8 cellular contexts compared by ENCODE assay signal in the genomic region with DNA sequence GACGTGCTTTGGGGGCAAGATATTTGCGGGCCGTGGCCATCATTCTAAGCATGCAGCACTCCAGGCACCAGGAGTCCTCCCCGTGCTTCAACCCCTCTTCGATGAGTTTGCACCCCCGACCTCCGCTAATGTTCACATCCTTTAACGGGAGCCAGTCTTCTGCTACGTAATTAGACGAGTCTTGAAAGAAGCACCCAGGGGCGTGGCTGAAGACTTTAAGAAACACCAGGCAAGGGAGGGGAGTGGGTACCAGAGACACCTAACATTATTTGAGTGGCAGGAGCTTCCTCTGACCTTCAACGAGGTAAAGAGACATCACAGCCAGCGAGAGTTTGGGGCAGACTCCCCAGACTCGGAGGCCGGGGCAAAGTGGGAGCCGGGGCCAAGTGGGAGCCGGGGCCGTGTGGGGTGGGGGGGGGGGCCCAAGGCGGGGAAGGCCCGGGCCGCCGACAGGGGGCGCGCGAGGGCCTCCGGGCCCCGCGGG. TPM values are rescaled to one million over a fixed set of nuclear protein-coding genes. Genes with fewer than 3 reads are reported as not detected.
DNase-seq lines count a peak whose midpoint lies in the region; ATAC-seq and TF ChIP-seq lines count a peak whose summit lies in the region.

No MANE protein-coding gene starts in this region.

- peak; percentile 27 for ATAC-seq in HG02840 (IDR thresholded peaks at IDR 0.05; ENCODE audit: low FRiP score, unreplicated experiment)

- no peak for TF ChIP-seq POLR2A in vagina (IDR thresholded peaks at IDR 0.05)

- H3K9ac ChIP-seq in OCI-LY3 (ENCODE audit: low read length) (peak overlapping the region; percentile 60), mucosa of rectum (ENCODE audit: low read depth in 1 of 2, low read length in 2 of 2) (peak overlapping the region; percentile 9 to 77)

- H3K27ac ChIP-seq in OCI-LY3 (ENCODE audit: low read length) (0 out of 2 replicates have a peak overlapping the region, but pooled peaks have one; percentile 27), mucosa of rectum (ENCODE audit: low read depth in 2 of 2, low read length in 2 of 2) (peak overlapping the region in 1 of 2 donors; percentile 78), vagina (peak overlapping the region; percentile 99)

- H3K36me3 ChIP-seq in OCI-LY3 (replicated peaks; ENCODE audit: low read depth, low read length) (peaks cover 25% of the 10 kb centered on the region), mucosa of rectum (ENCODE audit: control insufficient read depth in 2 of 2, insufficient read depth in 2 of 2, low read length in 2 of 2) (no peaks in the 10 kb centered on the region), vagina (peaks cover 0 to 5% of the 10 kb centered on the region in 2 donors)

- DNase-seq in stimulated activated CD4-positive, alpha-beta T cell treated with anti-CD3 and anti-CD28 coated beads, Interleukin-1b, Interleukin-23, amount 100 ng/mL, for 48 hours, result peak; percentile 54
- no peak for DNase-seq in stimulated activated CD4-positive, alpha-beta T cell treated with anti-CD3 and anti-CD28 coated beads, Interleukin-12 subunit alpha, Interleukin-12 subunit beta, amount 100 ng/mL, for 4 hours
- DNase-seq in central memory CD4-positive, alpha-beta T cell, result peak; percentile 59
- no peak for DNase-seq in vagina (ENCODE audit: extremely low spot score in 2 of 2)
- no peak for DNase-seq in T1000 (lab: John Stamatoyannopoulos, UW)

- H3K27me3 ChIP-seq in OCI-LY3 (ENCODE audit: low read depth, low read length), result no peaks in the 10 kb centered on the region
- no peaks in the 10 kb centered on the region for H3K27me3 ChIP-seq in mucosa of rectum (ENCODE audit: control insufficient read depth in 2 of 2, insufficient read depth in 2 of 2, low read length in 2 of 2)
- no peaks in the 10 kb centered on the region for H3K27me3 ChIP-seq in vagina

- H3K9me3 ChIP-seq in OCI-LY3 (ENCODE audit: insufficient read depth, low read length) (no peaks in the 10 kb centered on the region), mucosa of rectum (ENCODE audit: control insufficient read depth in 2 of 2, low read length in 2 of 2) (no peaks in the 10 kb centered on the region), vagina (no peaks in the 10 kb centered on the region)

- intact Hi-C loops in vagina (cut with DNase I), result loop anchor here (5.0 kb wide), 1 partner anchor 159 kb away; a partner anchor contains a TSS

- peaks cover 29% of the 10 kb centered on the region for H3K79me2 ChIP-seq in OCI-LY3 (ENCODE audit: low read length)

- H2AFZ ChIP-seq in OCI-LY3 (ENCODE audit: low read depth, low read length), result peak overlapping the region; percentile 23; the same call in 1 of the 2 replicates

- H3K4me1 ChIP-seq in OCI-LY3 (ENCODE audit: low read length) (peaks cover 32% of the 10 kb centered on the region), mucosa of rectum (ENCODE audit: control insufficient read depth in 2 of 2, insufficient read depth in 2 of 2, low read length in 2 of 2) (peaks cover 8 to 10% of the 10 kb centered on the region in 2 donors), vagina (peaks cover 33% of the 10 kb centered on the region)

- peak overlapping the region; percentile 68 for H3K4me2 ChIP-seq in OCI-LY3 (ENCODE audit: low read length)

- H4K20me1 ChIP-seq in OCI-LY3 (ENCODE audit: insufficient read depth, low read length), result no peaks in the 10 kb centered on the region

- peak overlapping the region; percentile 69 for H3K4me3 ChIP-seq in OCI-LY3 (ENCODE audit: low read length)
- H3K4me3 ChIP-seq in mucosa of rectum (ENCODE audit: low read length in 2 of 2), result peak overlapping the region; percentile 22 to 80
- H3K4me3 ChIP-seq in vagina, result peak overlapping the region; percentile 70 to 82

- TF ChIP-seq CTCF in OCI-LY3 (IDR thresholded peaks at IDR 0.05; ENCODE audit: low read depth, low read length) (no peak; the same call in 1 of the 2 replicates), vagina (IDR thresholded peaks at IDR 0.05) (peak in 2 of 3 experiments; percentile 16 to 91)

RNA-seq across cellular contexts. Expression of a gene that starts 31.1 kb away (rescaled TPM):
- 167 TPM for total RNA-seq in vagina

Comparison
In these comparisons a context has a peak if more than half of its experiments do, and no peak if none do; other contexts are left out.
1. DNase-seq: peak in stimulated activated CD4-positive, alpha-beta T cell treated with anti-CD3 and anti-CD28 coated beads, Interleukin-1b, Interleukin-23, amount 100 ng/mL, for 48 hours (single experiment) and central memory CD4-positive, alpha-beta T cell (single experiment); none in stimulated activated CD4-positive, alpha-beta T cell treated with anti-CD3 and anti-CD28 coated beads, Interleukin-12 subunit alpha, Interleukin-12 subunit beta, amount 100 ng/mL, for 4 hours (single experiment), vagina (0 of 2) and T1000 (single experiment).
2. Peak in every context shown above with its lines, with median percentiles within 50 percentile points of each other: H3K4me3 ChIP-seq.